Comparison of ENCODE assay signal across 8 cellular contexts in the genomic region with DNA sequence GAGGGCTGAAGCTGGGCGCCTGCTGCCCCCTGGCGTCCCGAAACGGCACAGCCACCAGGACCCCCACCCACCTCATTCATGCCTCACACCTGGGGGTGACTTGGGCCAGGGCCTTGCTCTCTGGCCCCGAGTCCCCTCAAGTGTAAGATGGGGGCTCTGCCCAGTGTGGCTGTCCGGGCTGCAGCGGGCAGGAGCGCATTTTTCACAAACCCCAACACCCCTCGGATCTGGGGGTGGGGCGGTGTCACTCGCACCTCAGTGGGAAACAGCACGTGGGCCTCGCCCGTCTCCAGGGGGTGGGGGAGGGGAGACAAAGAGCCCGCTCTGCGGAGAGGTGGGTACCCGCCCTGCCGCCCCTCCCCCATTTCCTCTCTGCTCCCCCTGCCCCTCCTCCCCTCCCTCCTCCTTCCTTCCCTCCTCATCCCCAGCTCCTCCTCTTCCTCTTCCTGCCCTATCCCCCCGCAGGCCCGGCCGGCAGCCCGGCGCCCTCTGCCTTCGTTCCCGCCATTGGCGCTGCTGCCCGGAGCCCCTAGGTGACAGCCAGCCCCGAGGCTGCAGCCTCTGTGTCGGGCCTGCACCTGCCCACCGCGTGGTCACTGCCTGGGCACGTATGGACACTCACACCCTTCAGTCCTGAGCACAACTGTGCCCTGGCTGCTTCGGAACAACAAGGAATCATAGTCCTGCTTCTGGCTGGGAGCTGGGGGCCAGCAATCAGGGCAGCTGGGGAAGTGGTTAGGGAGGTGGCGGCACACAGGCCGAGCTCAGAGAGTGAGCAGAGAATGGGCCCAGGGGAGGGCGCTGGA. TPM values are rescaled to one million over a fixed set of nuclear protein-coding genes. Genes with fewer than 3 reads are reported as not detected.
DNase-seq lines count a peak whose midpoint lies in the region; ATAC-seq and TF ChIP-seq lines count a peak whose summit lies in the region.

No MANE protein-coding gene starts in this region.

- H3K27me3 ChIP-seq in AG04450 (ENCODE audit: control insufficient read depth, insufficient read depth, low read length) = no peaks in the 10 kb centered on the region

- H3K27me3 Mint-ChIP-seq in effector memory CD8-positive, alpha-beta T cell = no peaks in the 10 kb centered on the region

- no peaks in the 10 kb centered on the region for H3K9me3 Mint-ChIP-seq in effector memory CD8-positive, alpha-beta T cell

- ATAC-seq in GM19452 (IDR thresholded peaks at IDR 0.05; ENCODE audit: unreplicated experiment) (peak; percentile 55), GM19328 (IDR thresholded peaks at IDR 0.05; ENCODE audit: unreplicated experiment) (no peak)
- ATAC-seq in effector memory CD8-positive, alpha-beta T cell (replicated peaks) = peak; percentile 75

- H3K9me3 ChIP-seq in AG04450 (ENCODE audit: control insufficient read depth, insufficient read depth, low read length) (no peaks in the 10 kb centered on the region; the same call in 1 of the 2 replicates), mesodermal cell (ENCODE audit: control insufficient read depth, low read length) (no peaks in the 10 kb centered on the region)

- H3K4me3 Mint-ChIP-seq in effector memory CD8-positive, alpha-beta T cell = peak overlapping the region; percentile 83 to 85

- peaks cover 7% of the 10 kb centered on the region for H3K36me3 Mint-ChIP-seq in effector memory CD8-positive, alpha-beta T cell (ENCODE audit: insufficient read depth)

- H3K27ac Mint-ChIP-seq in effector memory CD8-positive, alpha-beta T cell = peak overlapping the region; percentile 74 to 77

- no peaks in the 10 kb centered on the region for H3K36me3 ChIP-seq in mesodermal cell (ENCODE audit: control insufficient read depth, insufficient read depth, low read length)

- peak; percentile 91 for TF ChIP-seq CTCF in AG04450 (IDR thresholded peaks at IDR 0.05; ENCODE audit: low read depth, low read length)

- H3K4me3 ChIP-seq in AG04450 (ENCODE audit: low read depth, low read length) = peak overlapping the region; percentile 63
- H3K4me3 ChIP-seq in mesodermal cell (ENCODE audit: extremely low read depth, insufficient read depth, low read length, poor library complexity, severe bottlenecking) = peak overlapping the region; percentile 39

- H3K4me1 ChIP-seq in mesodermal cell (ENCODE audit: control insufficient read depth, insufficient read depth, low read length, poor library complexity, severe bottlenecking) = peaks cover 15% of the 10 kb centered on the region

- 6 to 8% methylated on average over 22 to 23 of the region's 36 CpGs for WGBS in mesodermal cell (ENCODE audit: insufficient coverage in 2 of 2), 2 experiments

- CTCF ChIA-PET in AG04450 (lab: Charles Lee) = interaction anchor here (0.6 to 11.7 kb wide), 13 partner anchors 9 to 700 kb away, joined by 3 to 403 read pairs (median 4); a partner anchor contains a TSS

- H3K27ac ChIP-seq in AG04450 (ENCODE audit: low read depth, low read length) (peak overlapping the region; percentile 61), mesodermal cell (ENCODE audit: low read depth, low read length, severe bottlenecking) (peak overlapping the region; percentile 74)

- DNase-seq in AG04450 (ENCODE audit: low read depth, low spot score) = no peak
- peak; percentile 81 for DNase-seq in NCI-H2227 treated with DMSO at 0.1 percent for 48 hours (lab: John Stamatoyannopoulos, UW)
- peak; percentile 72 to 78 for DNase-seq in activated CD4-positive, alpha-beta T cell treated with anti-CD3 and anti-CD28 coated beads, Interleukin-2, amount 50 U/mL, for 48 hours
- DNase-seq in effector memory CD8-positive, alpha-beta T cell = peak; percentile 50 to 55 (median 51)
- peak; percentile 51 for DNase-seq in stimulated activated naive CD4-positive, alpha-beta T cell treated with Interleukin-2 at 50 U/mL for 16 hours (lab: John Stamatoyannopoulos, UW)

- peaks cover 19 to 20% of the 10 kb centered on the region in 2 donors for H3K4me1 Mint-ChIP-seq in effector memory CD8-positive, alpha-beta T cell (ENCODE audit: low read depth in 2 of 2)

- POLR2A ChIA-PET in AG04450 (lab: Yijun Ruan, JAX) = interaction anchor here (0.7 to 3.7 kb wide), 6 partner anchors 10 to 360 kb away, joined by 3 to 25 read pairs (median 4); partner anchors contain the start of genes NAP1L4 and PHLDA2

RNA-seq across cellular contexts. Expression of gene CDKN1C, which starts 6.8 kb away (rescaled TPM):
- 6.3 and 8.1 TPM in 2 replicates for polyA plus RNA-seq in AG04450 (2011; rRNA removed)
- 1.8 and 4.0 TPM in 2 replicates for polyA minus RNA-seq in AG04450 (2011; rRNA and poly(A)+ RNA removed)
- polyA plus RNA-seq in mesodermal cell (2013, experiment 1 of 2) = 126 TPM
- 129 TPM for polyA plus RNA-seq in mesodermal cell (2013, experiment 2 of 2)

RNA-seq across cellular contexts. Expression of gene PHLDA2, which starts 36.8 kb away (rescaled TPM):
- polyA plus RNA-seq in AG04450 (2011; rRNA removed) = 9.6 and 14.4 TPM in 2 replicates
- 3.2 and 3.6 TPM in 2 replicates for polyA minus RNA-seq in AG04450 (2011; rRNA and poly(A)+ RNA removed)
- 66.5 TPM for polyA plus RNA-seq in mesodermal cell (2013, experiment 1 of 2)
- polyA plus RNA-seq in mesodermal cell (2013, experiment 2 of 2) = 50.0 TPM
